Comparison of ENCODE assay signal across 8 cellular contexts in the genomic region with DNA sequence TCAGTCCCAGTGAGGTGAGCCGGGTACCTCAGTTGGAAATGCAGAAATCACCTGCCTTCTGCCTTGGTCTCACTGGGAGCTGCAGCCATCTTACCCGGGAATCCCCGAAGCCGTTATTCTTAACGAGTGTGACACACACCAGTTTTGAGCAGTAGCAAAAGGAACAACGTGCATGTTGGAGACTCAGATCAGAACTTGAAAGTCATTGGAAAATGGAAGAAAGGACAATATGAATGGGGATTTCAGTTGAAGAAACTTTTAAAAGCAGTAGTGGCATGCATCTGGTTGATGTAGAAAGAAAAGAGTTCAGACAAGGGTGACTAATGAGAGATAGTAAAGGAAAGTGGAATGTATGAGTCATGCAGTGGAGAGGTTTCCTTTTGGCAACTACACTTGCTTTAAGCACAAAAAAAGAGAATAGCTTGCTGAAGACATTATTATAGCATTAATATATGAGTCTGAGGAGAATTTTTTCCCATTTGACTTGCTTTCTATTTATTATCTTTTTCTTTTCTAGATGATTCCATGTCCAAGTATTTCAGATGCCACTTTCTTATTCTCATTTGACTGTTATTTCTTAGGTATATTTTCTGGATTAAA. TPM values are rescaled to one million over a fixed set of nuclear protein-coding genes. Genes with fewer than 3 reads are reported as not detected.
A peak's percentile ranks its signal among the peaks of the same experiment; 100 is the strongest.
DNase-seq lines count a peak whose midpoint lies in the region; ATAC-seq, FAIRE-seq and TF ChIP-seq lines count a peak whose summit lies in the region.

No MANE protein-coding gene starts in this region.

- peak; percentile 70; the same call in 1 of the 2 replicates for TF ChIP-seq EP300 in K562 (IDR thresholded peaks at IDR 0.05; ENCODE audit: low read length)

- CTCF ChIA-PET in K562 (lab: Yijun Ruan, JAX; ENCODE audit: low intra/inter-chr PET ratio) = no interaction called here

- H3K4me1 ChIP-seq in K562 (replicated peaks in 1 of 2; ENCODE audit: control insufficient read depth in 2 of 2, insufficient read depth in 2 of 2, low read length in 2 of 2) = peaks cover 9 to 30% of the 10 kb centered on the region in 2 experiments
- H3K4me1 ChIP-seq in left lung = peaks cover 11 to 30% of the 10 kb centered on the region in 2 donors

- peak; percentile 78 for ATAC-seq in GM19035 (IDR thresholded peaks at IDR 0.05; ENCODE audit: unreplicated experiment)
- peak; percentile 79 for ATAC-seq in HG03196 (IDR thresholded peaks at IDR 0.05; ENCODE audit: unreplicated experiment)
- ATAC-seq in K562 = peak; percentile 92
- ATAC-seq in left lung = peak; percentile 96

- H3K79me2 ChIP-seq in K562 (ENCODE audit: control insufficient read depth, insufficient read depth, low read length) = peaks cover 55% of the 10 kb centered on the region; the same call in 2 of the 3 replicates

- POLR2A ChIA-PET in K562 (lab: Yijun Ruan, JAX) = interaction anchor here (0.6 to 1.5 kb wide), 3 partner anchors 29 to 55 kb away, joined by 3 read pairs; no protein-coding TSS in a partner anchor

- peak; percentile 82 for FAIRE-seq in K562 (lab: Jason Lieb, UNC)

- DNase-seq in AG09319 (ENCODE audit: extremely low read depth, low read depth) (peak; percentile 62), SIG-M5 (lab: John Stamatoyannopoulos, UW) (peak; percentile 71), K562 (ENCODE audit: extremely low read depth in 1 of 4, low spot score in 3 of 4) (peak; percentile 64 to 78 (median 68)), left lung (no peak), NCI-H1417 (lab: John Stamatoyannopoulos, UW) (no peak)
- peak; percentile 9 for DNase-seq in stimulated activated CD8-positive, alpha-beta memory T cell treated with anti-CD3 and anti-CD28 coated beads, Interleukin-7, amount 100 ng/mL, for 24 hours (ENCODE audit: low read depth)

- no peak for TF ChIP-seq RAD21 in K562 (CRISPR knock-in tag; conservative IDR thresholded peaks at IDR 0.05 in 1 of 2, IDR thresholded peaks at IDR 0.05 in 1 of 2)

- no peaks in the 10 kb centered on the region for H3K9me3 ChIP-seq in K562 (replicated peaks; ENCODE audit: control insufficient read depth, insufficient read depth, low read depth, low read length)
- peaks cover 0 to 14% of the 10 kb centered on the region in 2 donors for H3K9me3 ChIP-seq in left lung

- no peaks in the 10 kb centered on the region for H4K20me1 ChIP-seq in K562 (replicated peaks; ENCODE audit: control insufficient read depth, insufficient read depth, low read length)

- H3K4me2 ChIP-seq in K562 (ENCODE audit: insufficient read depth, low read length) = peak overlapping the region; percentile 71

- peak overlapping the region; percentile 82 for H2AFZ ChIP-seq in K562 (ENCODE audit: low read depth, low read length)

- WGBS in K562 (ENCODE audit: insufficient coverage, low coverage, missing lambda C conversion rate) = 4% methylated on average over 6 of the region's 6 CpGs

- no peaks in the 10 kb centered on the region for H3K9me1 ChIP-seq in K562 (ENCODE audit: control insufficient read depth, insufficient read depth, low read length)

- H3K27ac ChIP-seq in K562 (ENCODE audit: extremely low read depth, low read depth, low read length) (peak overlapping the region; percentile 79), left lung (peak overlapping the region; percentile 67 to 72)

- TF ChIP-seq POLR2A in K562 (conservative IDR thresholded peaks at IDR 0.05) = no peak

- no TSS peak for BruUV-seq in K562 (replicated peaks; lab: Mats Ljungman, UMichigan)

- in situ Hi-C loops in K562 (cut with MboI) = no loop called here

- TF ChIP-seq CTCF in AG09319 (IDR thresholded peaks at IDR 0.05; ENCODE audit: low read depth, low read length) (no peak), K562 (IDR thresholded peaks at IDR 0.05 in 2 of 3, conservative IDR thresholded peaks at IDR 0.05 in 1 of 3; ENCODE audit: insufficient read depth in 2 of 3, low read depth in 1 of 3, low read length in 3 of 3) (no peak), left lung (IDR thresholded peaks at IDR 0.05) (no peak)

- peak overlapping the region; percentile 5; the same call in 1 of the 2 replicates for H3K4me3 ChIP-seq in K562
- H3K4me3 ChIP-seq in left lung = no peak overlapping the region

- peaks cover 12% of the 10 kb centered on the region; the same call in 2 of the 3 replicates for H3K36me3 ChIP-seq in K562 (ENCODE audit: control insufficient read depth, insufficient read depth, low read length)
- no peaks in the 10 kb centered on the region for H3K36me3 ChIP-seq in left lung

- H3K27me3 ChIP-seq in K562 (ENCODE audit: control insufficient read depth in 2 of 2, insufficient read depth in 2 of 2, low read length in 2 of 2) = no peaks in the 10 kb centered on the region
- no peaks in the 10 kb centered on the region for H3K27me3 ChIP-seq in left lung

- H3K9ac ChIP-seq in K562 (ENCODE audit: insufficient read depth in 1 of 2, low read depth in 2 of 2, low read length in 2 of 2) = peak overlapping the region; percentile 56 to 72

- intact Hi-C loops in K562 (cut with micrococcal nuclease) = loop anchor here (5.0 kb wide), 1 partner anchor 55 kb away; a partner anchor contains a TSS
- intact Hi-C loops in left lung (cut with DNase I) = no loop called here

TF ChIP-seq in K562, 482 proteins besides CTCF, POLR2A, EP300 and RAD21 (continues in another document):
- TF ChIP-seq ARNT (IDR thresholded peaks at IDR 0.05) (peak; percentile 17 to 75; a peak in 1 of 4 replicates), SAFB (IDR thresholded peaks at IDR 0.05; ENCODE audit: borderline replicate concordance, low read depth, low read length) (no peak), FOXA3 (CRISPR knock-in tag; conservative IDR thresholded peaks at IDR 0.05 in 1 of 2, IDR thresholded peaks at IDR 0.05 in 1 of 2) (no peak), SMARCC2 (IDR thresholded peaks at IDR 0.05; ENCODE audit: low read depth) (peak; percentile 97)

RNA-seq across cellular contexts. Expression of a gene that starts 44.4 kb away (rescaled TPM):
- 1.3 TPM in 1 of 2 replicates, not detected in the other for total RNA-seq in K562 (2011; cell fraction: chromatin; rRNA removed; ENCODE audit: low replicate concordance)
- not detected in 2 replicates for total RNA-seq in K562 (2011; cell fraction: nucleolus; rRNA removed)
- total RNA-seq in K562 (2011; cell fraction: nucleoplasm; rRNA removed) = 1.3 TPM in 1 of 2 replicates, not detected in the other
- 0.12 TPM in 1 of 2 replicates, not detected in the other for total RNA-seq in K562 (2014; rRNA removed)
- 0.29 TPM in 2 replicates for total RNA-seq in K562 (2014; rRNA removed; fragmentation: Illumina TruSeq; extraction: Trizol)
- 0.07 and 0.19 TPM in 2 replicates for total RNA-seq in K562 (2015; rRNA removed; fragmentation: Illumina TruSeq; extraction: Trizol)
- total RNA-seq in K562 (2021) = 0.18 and 0.25 TPM in 2 replicates
- polyA plus RNA-seq in K562 (2011; rRNA removed) = 0.04 and 0.22 TPM in 2 replicates
- not detected in 2 replicates for polyA plus RNA-seq in K562 (2011; cell fraction: cytosol; rRNA removed)
- polyA plus RNA-seq in K562 (2011; cell fraction: nucleus; rRNA removed) = 0.37 and 0.70 TPM in 2 replicates
- 0.22 and 0.30 TPM in 2 replicates for polyA plus RNA-seq in K562 (2012)
- 0.04 and 0.11 TPM in 2 replicates for polyA plus RNA-seq in K562 (2014; fragmentation: Illumina TruSeq; extraction: Trizol)
- polyA plus RNA-seq in K562 (2014; fragmentation: Nextera tagmentation; extraction: Ambion mirVana) = under 1 TPM; 0.18 to 0.27 TPM
- 0.13 TPM in 1 of 2 replicates, not detected in the other for polyA plus RNA-seq in K562 (2014; rRNA removed)
- polyA minus RNA-seq in K562 (2011; rRNA and poly(A)+ RNA removed) = 0.36 TPM in 1 of 2 replicates, not detected in the other
- polyA minus RNA-seq in K562 (2011; cell fraction: cytosol; rRNA and poly(A)+ RNA removed) = not detected in 2 replicates
- 0.56 TPM in 1 of 2 replicates, not detected in the other for polyA minus RNA-seq in K562 (2011; cell fraction: nucleus; rRNA and poly(A)+ RNA removed)
- 1 to 10 TPM; 3.0 to 3.3 TPM for total RNA-seq in left lung

RNA-seq across cellular contexts. Expression of a gene that starts 55.1 kb away (rescaled TPM):
- total RNA-seq in K562 (2011; cell fraction: chromatin; rRNA removed; ENCODE audit: low replicate concordance) = 19.5 and 84.0 TPM in 2 replicates
- total RNA-seq in K562 (2011; cell fraction: nucleolus; rRNA removed) = 9.0 and 15.1 TPM in 2 replicates
- total RNA-seq in K562 (2011; cell fraction: nucleoplasm; rRNA removed) = 23.5 and 47.5 TPM in 2 replicates
- total RNA-seq in K562 (2014; rRNA removed) (9.4 and 15.0 TPM in 2 replicates), K562 (2014; rRNA removed; fragmentation: Illumina TruSeq; extraction: Trizol) (26.2 and 26.4 TPM in 2 replicates), K562 (2015; rRNA removed; fragmentation: Illumina TruSeq; extraction: Trizol) (21.8 and 22.2 TPM in 2 replicates), K562 (2021) (15.3 and 16.5 TPM in 2 replicates), left lung (10 to 100 TPM; 33.0 to 33.5 TPM)
- polyA plus RNA-seq in K562 (2011; rRNA removed) (26.5 and 31.6 TPM in 2 replicates), K562 (2014; fragmentation: Illumina TruSeq; extraction: Trizol) (16.3 and 20.8 TPM in 2 replicates), K562 (2014; fragmentation: Nextera tagmentation; extraction: Ambion mirVana) (10 to 100 TPM in 1 of 2 experiments, 1 to 10 TPM in 1; 6.1 to 11.4 TPM), K562 (2014; rRNA removed) (13.3 and 15.2 TPM in 2 replicates)
- polyA plus RNA-seq in K562 (2011; cell fraction: cytosol; rRNA removed) = 4.5 and 7.6 TPM in 2 replicates
- polyA plus RNA-seq in K562 (2011; cell fraction: nucleus; rRNA removed) = 20.8 and 20.9 TPM in 2 replicates
- 9.1 and 10.3 TPM in 2 replicates for polyA plus RNA-seq in K562 (2012)
- polyA minus RNA-seq in K562 (2011; rRNA and poly(A)+ RNA removed) = 72.2 and 76.7 TPM in 2 replicates
- 11.5 and 12.0 TPM in 2 replicates for polyA minus RNA-seq in K562 (2011; cell fraction: cytosol; rRNA and poly(A)+ RNA removed)
- 19.8 and 35.3 TPM in 2 replicates for polyA minus RNA-seq in K562 (2011; cell fraction: nucleus; rRNA and poly(A)+ RNA removed)

RNA-seq across cellular contexts. Expression of a gene that starts 55.4 kb away (rescaled TPM):
- total RNA-seq in K562 (2011; cell fraction: chromatin; rRNA removed; ENCODE audit: low replicate concordance) = 37.4 and 79.9 TPM in 2 replicates
- 11.7 and 14.3 TPM in 2 replicates for total RNA-seq in K562 (2011; cell fraction: nucleolus; rRNA removed)
- 41.1 and 65.3 TPM in 2 replicates for total RNA-seq in K562 (2011; cell fraction: nucleoplasm; rRNA removed)
- total RNA-seq in K562 (2014; rRNA removed) (6.6 and 8.6 TPM in 2 replicates), K562 (2014; rRNA removed; fragmentation: Illumina TruSeq; extraction: Trizol) (20.8 and 26.6 TPM in 2 replicates), K562 (2015; rRNA removed; fragmentation: Illumina TruSeq; extraction: Trizol) (20.3 and 24.5 TPM in 2 replicates), K562 (2021) (19.4 and 24.7 TPM in 2 replicates), left lung (10 to 100 TPM; 63.4 to 72.7 TPM)
- polyA plus RNA-seq in K562 (2011; rRNA removed) (9.8 and 11.4 TPM in 2 replicates), K562 (2014; fragmentation: Illumina TruSeq; extraction: Trizol) (16.0 and 21.6 TPM in 2 replicates), K562 (2014; fragmentation: Nextera tagmentation; extraction: Ambion mirVana) (1 to 10 TPM; 3.4 to 5.1 TPM), K562 (2014; rRNA removed) (7.7 and 8.3 TPM in 2 replicates)
- polyA plus RNA-seq in K562 (2011; cell fraction: cytosol; rRNA removed) = 4.0 and 6.2 TPM in 2 replicates
- polyA plus RNA-seq in K562 (2011; cell fraction: nucleus; rRNA removed) = 9.4 and 10.4 TPM in 2 replicates
- 16.9 and 20.5 TPM in 2 replicates for polyA plus RNA-seq in K562 (2012)
- 41.3 and 46.5 TPM in 2 replicates for polyA minus RNA-seq in K562 (2011; rRNA and poly(A)+ RNA removed)
- polyA minus RNA-seq in K562 (2011; cell fraction: cytosol; rRNA and poly(A)+ RNA removed) = 19.3 and 20.4 TPM in 2 replicates
- 22.9 and 24.8 TPM in 2 replicates for polyA minus RNA-seq in K562 (2011; cell fraction: nucleus; rRNA and poly(A)+ RNA removed)

Comparison
In these comparisons a context has a peak if more than half of its experiments do, and no peak if none do; other contexts are left out.
1. DNase-seq: peak in AG09319 (single experiment), SIG-M5 (single experiment), K562 (4 of 4) and stimulated activated CD8-positive, alpha-beta memory T cell treated with anti-CD3 and anti-CD28 coated beads, Interleukin-7, amount 100 ng/mL, for 24 hours (single experiment); none in left lung (0 of 2) and NCI-H1417 (0 of 3).
2. Peak in every context shown above with its lines, with median percentiles within 50 percentile points of each other: ATAC-seq.